8 cellular contexts compared by ENCODE assay signal in genomic region chr7:90119178-90119971, GRCh38. TPM values are rescaled to one million over a fixed set of nuclear protein-coding genes. Genes with fewer than 3 reads are reported as not detected.
DNase-seq lines count a peak whose midpoint lies in the region; ATAC-seq and TF ChIP-seq lines count a peak whose summit lies in the region.

No MANE protein-coding gene starts in this region.

- H3K4me3 Mint-ChIP-seq in CD4-positive, alpha-beta memory T cell: peak overlapping the region; percentile 57 to 87 (median 74)
- peak overlapping the region; percentile 74 for H3K4me3 Mint-ChIP-seq in progenitor cell of endocrine pancreas (ENCODE audit: low read depth)

- TF ChIP-seq CTCF in adrenal gland (IDR thresholded peaks at IDR 0.05) (no peak), hepatocyte (IDR thresholded peaks at IDR 0.05; ENCODE audit: poor library complexity) (no peak), progenitor cell of endocrine pancreas (IDR thresholded peaks at IDR 0.05; ENCODE audit: unreplicated experiment) (no peak)

- intact Hi-C loops in CD4-positive, alpha-beta memory T cell (cut with micrococcal nuclease): loop anchor here (10.0 kb wide), 1 partner anchor 1875 kb away; no protein-coding TSS in a partner anchor
- intact Hi-C loops in adrenal gland (cut with DNase I): no loop called here

- no peaks in the 10 kb centered on the region for H3K9me3 ChIP-seq in CD4-positive, alpha-beta memory T cell (ENCODE audit: control insufficient read depth in 1 of 2, low read length in 2 of 2)
- H3K9me3 ChIP-seq in adrenal gland (replicated peaks in 1 of 3) (no peaks in the 10 kb centered on the region), hepatocyte (ENCODE audit: low read depth) (no peaks in the 10 kb centered on the region)

- no peaks in the 10 kb centered on the region for H3K27me3 ChIP-seq in CD4-positive, alpha-beta memory T cell (ENCODE audit: insufficient read depth, low read length)
- H3K27me3 ChIP-seq in adrenal gland (no peaks in the 10 kb centered on the region), hepatocyte (peaks cover 8% of the 10 kb centered on the region)

- H3K27ac ChIP-seq in CD4-positive, alpha-beta memory T cell (ENCODE audit: low read depth, low read length): no peak overlapping the region
- H3K27ac ChIP-seq in adrenal gland (peak overlapping the region in 2 of 5 donors; percentile 43 to 63), hepatocyte (no peak overlapping the region)

- DNase-seq in CD4-positive, alpha-beta memory T cell: peak; percentile 2 to 38 (median 13)
- peak; percentile 51 to 89 for DNase-seq in NCI-H526 (lab: John Stamatoyannopoulos, UW)
- DNase-seq in adrenal gland: peak; percentile 50 to 84 (median 70)
- peak; percentile 11 for DNase-seq in hepatocyte (ENCODE audit: low spot score)
- no peak for DNase-seq in progenitor cell of endocrine pancreas (ENCODE audit: low spot score, unreplicated experiment)
- no peak for DNase-seq in NCI-H1694 (lab: John Stamatoyannopoulos, UW)
- no peak for DNase-seq in NAMALWA (ENCODE audit: low spot score)

- 1 to 21% (median 1%) methylated on average over 9 to 58 of the region's 58 CpGs for WGBS in adrenal gland, 4 donors
- WGBS in hepatocyte (ENCODE audit: low lambda C conversion rate, missing lambda C conversion rate): 33% methylated on average over 51 of the region's 58 CpGs

- H3K79me2 ChIP-seq in hepatocyte: no peaks in the 10 kb centered on the region

- no peak for ATAC-seq in HG03342 (IDR thresholded peaks at IDR 0.05; ENCODE audit: unreplicated experiment)

- no peaks in the 10 kb centered on the region for H3K9me2 ChIP-seq in hepatocyte (replicated peaks; ENCODE audit: insufficient read depth)

- no peaks in the 10 kb centered on the region for H3K36me3 ChIP-seq in CD4-positive, alpha-beta memory T cell (ENCODE audit: insufficient read depth, low read length)
- H3K36me3 ChIP-seq in adrenal gland (replicated peaks in 1 of 2) (no peaks in the 10 kb centered on the region), hepatocyte (replicated peaks; ENCODE audit: insufficient read depth, low read depth) (no peaks in the 10 kb centered on the region)

- CTCF ChIA-PET in CD4-positive, alpha-beta memory T cell (lab: Charles Lee; ENCODE audit: partially characterized antibody): no interaction called here

- H3K27ac Mint-ChIP-seq in CD4-positive, alpha-beta memory T cell: no peak overlapping the region
- H3K27ac Mint-ChIP-seq in progenitor cell of endocrine pancreas: no peak overlapping the region

- H3K27me3 Mint-ChIP-seq in CD4-positive, alpha-beta memory T cell: peaks cover 15 to 17% of the 10 kb centered on the region in 2 donors
- H3K27me3 Mint-ChIP-seq in progenitor cell of endocrine pancreas: peaks cover 24% of the 10 kb centered on the region

- POLR2A ChIA-PET in CD4-positive, alpha-beta memory T cell (lab: Charles Lee; ENCODE audit: partially characterized antibody): no interaction called here

- H3K4me2 ChIP-seq in hepatocyte: peak overlapping the region; percentile 85

- H3K4me3 ChIP-seq in CD4-positive, alpha-beta memory T cell (ENCODE audit: low read length in 2 of 2): no peak overlapping the region
- H3K4me3 ChIP-seq in adrenal gland: peak overlapping the region in 2 of 4 donors; percentile 30 to 65
- H3K4me3 ChIP-seq in hepatocyte: no peak overlapping the region

- H3K4me1 Mint-ChIP-seq in CD4-positive, alpha-beta memory T cell: peaks cover 6 to 18% (median 10%) of the 10 kb centered on the region in 4 donors
- peaks cover 8% of the 10 kb centered on the region for H3K4me1 Mint-ChIP-seq in progenitor cell of endocrine pancreas (ENCODE audit: low read depth)

- H2AFZ ChIP-seq in hepatocyte: peak overlapping the region; percentile 31

- H3K36me3 Mint-ChIP-seq in CD4-positive, alpha-beta memory T cell: no peaks in the 10 kb centered on the region
- no peaks in the 10 kb centered on the region for H3K36me3 Mint-ChIP-seq in progenitor cell of endocrine pancreas (ENCODE audit: insufficient read depth)

- TF ChIP-seq POLR2A in adrenal gland (IDR thresholded peaks at IDR 0.05): no peak

- no peaks in the 10 kb centered on the region for H3K9me3 Mint-ChIP-seq in CD4-positive, alpha-beta memory T cell
- H3K9me3 Mint-ChIP-seq in progenitor cell of endocrine pancreas (ENCODE audit: low read depth): no peaks in the 10 kb centered on the region

- H3K4me1 ChIP-seq in CD4-positive, alpha-beta memory T cell (ENCODE audit: insufficient read depth, low read length): peaks cover 4% of the 10 kb centered on the region
- H3K4me1 ChIP-seq in adrenal gland (replicated peaks in 1 of 2) (no peaks in the 10 kb centered on the region), hepatocyte (ENCODE audit: insufficient read depth) (no peaks in the 10 kb centered on the region)

- no peaks in the 10 kb centered on the region for H4K20me1 ChIP-seq in hepatocyte (ENCODE audit: insufficient read depth, poor library complexity, severe bottlenecking)

RNA-seq across cellular contexts. Expression of gene STEAP1, which starts 34.9 kb away (rescaled TPM):
- not detected for total RNA-seq in CD4-positive, alpha-beta memory T cell
- polyA plus RNA-seq in CD4-positive, alpha-beta memory T cell: not detected
- total RNA-seq in adrenal gland: 1 to 10 TPM in 6 of 8 donors, under 1 TPM in 2; 0.35 to 3.8 (median 1.5) TPM
- 1 to 10 TPM in 2 of 3 donors, under 1 TPM in 1; 0.56 to 3.0 (median 2.4) TPM for polyA plus RNA-seq in adrenal gland
- 13.6 and 16.7 TPM in 2 replicates for total RNA-seq in hepatocyte
- 8.5 and 15.5 TPM in 2 replicates for polyA plus RNA-seq in hepatocyte
- 5.1 and 5.8 TPM in 2 replicates for total RNA-seq in progenitor cell of endocrine pancreas

Comparison
In these comparisons a context has a peak if more than half of its experiments do, and no peak if none do; other contexts are left out.
1. DNase-seq: peak in CD4-positive, alpha-beta memory T cell (5 of 5), NCI-H526 (2 of 2), adrenal gland (7 of 7) and hepatocyte (single experiment); none in progenitor cell of endocrine pancreas (single experiment), NCI-H1694 (single experiment) and NAMALWA (single experiment).